In the genomic region with DNA sequence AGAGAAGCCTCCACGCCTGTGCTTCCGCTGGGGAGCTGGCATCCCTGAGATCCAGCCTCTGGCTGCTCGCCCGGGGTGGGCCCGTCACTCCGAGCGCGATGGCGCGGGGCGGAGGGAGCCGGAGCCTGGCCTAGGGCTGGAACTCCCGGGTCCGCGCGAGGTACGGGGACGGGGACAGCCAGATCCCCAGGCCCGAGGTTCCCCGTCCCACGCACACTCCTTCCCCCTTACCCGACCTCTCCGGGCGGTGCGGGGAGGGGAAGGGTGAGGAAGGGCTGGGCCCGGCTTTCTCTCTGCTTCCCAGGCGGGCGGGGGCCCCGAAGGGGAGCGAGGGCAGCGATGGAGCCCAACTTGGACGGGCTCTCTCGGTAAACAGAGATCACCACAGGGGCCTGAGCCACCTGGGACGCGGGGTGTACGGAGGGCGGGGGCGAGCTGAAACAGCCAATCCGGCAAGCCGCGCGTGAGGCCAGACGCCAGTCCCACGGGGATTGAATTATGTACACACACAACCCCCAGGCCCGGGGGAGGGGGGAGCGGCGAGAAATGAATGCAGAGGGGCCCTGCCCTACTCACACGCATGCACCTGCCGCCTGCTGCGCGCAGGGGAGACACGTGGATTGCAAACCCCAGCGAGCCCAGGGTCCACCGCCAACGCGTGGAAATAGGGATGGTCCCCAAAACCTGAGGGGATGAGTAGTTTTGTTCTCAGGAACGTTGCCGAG, we compare ENCODE assay signal across 8 cellular contexts. TPM values are rescaled to one million over a fixed set of nuclear protein-coding genes. Genes with fewer than 3 reads are reported as not detected.
DNase-seq lines count a peak whose midpoint lies in the region; ATAC-seq and TF ChIP-seq lines count a peak whose summit lies in the region.

A gene with protein sequence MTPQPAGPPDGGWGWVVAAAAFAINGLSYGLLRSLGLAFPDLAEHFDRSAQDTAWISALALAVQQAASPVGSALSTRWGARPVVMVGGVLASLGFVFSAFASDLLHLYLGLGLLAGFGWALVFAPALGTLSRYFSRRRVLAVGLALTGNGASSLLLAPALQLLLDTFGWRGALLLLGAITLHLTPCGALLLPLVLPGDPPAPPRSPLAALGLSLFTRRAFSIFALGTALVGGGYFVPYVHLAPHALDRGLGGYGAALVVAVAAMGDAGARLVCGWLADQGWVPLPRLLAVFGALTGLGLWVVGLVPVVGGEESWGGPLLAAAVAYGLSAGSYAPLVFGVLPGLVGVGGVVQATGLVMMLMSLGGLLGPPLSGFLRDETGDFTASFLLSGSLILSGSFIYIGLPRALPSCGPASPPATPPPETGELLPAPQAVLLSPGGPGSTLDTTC (minus strand): TSS at position 549 of the 725 bp plus-strand sequence. CDS start 579 bp downstream, outside the sequence.

- peak; percentile 47 for DNase-seq in ACHN
- no peak for DNase-seq in HFF-Myc (ENCODE audit: extremely low read depth, low read depth)
- peak; percentile 24 for DNase-seq in activated CD4-positive, alpha-beta T cell treated with anti-CD3 and anti-CD28 coated beads, Interleukin-2, amount 10 ng/mL, durations not matched to agents 7 days and 5 days
- peak; percentile 59 for DNase-seq in nephron progenitor cell

- in situ Hi-C loops in ACHN (cut with HindIII; ENCODE audit: low pct_ligation_motif_present, low pct_unique_long_range_greater_than_20kb, low sequenced_read_pairs), result no loop called here

- ATAC-seq in esophagus mucosa, result peak; percentile 7
- no peak for ATAC-seq in HG02870 (IDR thresholded peaks at IDR 0.05; ENCODE audit: unreplicated experiment)
- no peak for ATAC-seq in GM18909 (IDR thresholded peaks at IDR 0.05; ENCODE audit: poor library complexity, unreplicated experiment)
- ATAC-seq in HG02610 (IDR thresholded peaks at IDR 0.05; ENCODE audit: unreplicated experiment), result no peak

- H3K27me3 Mint-ChIP-seq in activated CD4-positive, alpha-beta T cell treated with anti-CD3 and anti-CD28 coated beads, Interleukin-2, amount 10 ng/mL, durations not matched to agents 7 days and 5 days, result peaks cover 11% of the 10 kb centered on the region
- H3K27me3 Mint-ChIP-seq in nephron progenitor cell (ENCODE audit: low read depth, poor library complexity), result peaks cover 30% of the 10 kb centered on the region

- no peak within 1 kb of the TSS for H3K27ac Mint-ChIP-seq in activated CD4-positive, alpha-beta T cell treated with anti-CD3 and anti-CD28 coated beads, Interleukin-2, amount 10 ng/mL, durations not matched to agents 7 days and 5 days
- no peak within 1 kb of the TSS for H3K27ac Mint-ChIP-seq in nephron progenitor cell

- H3K4me1 Mint-ChIP-seq in activated CD4-positive, alpha-beta T cell treated with anti-CD3 and anti-CD28 coated beads, Interleukin-2, amount 10 ng/mL, durations not matched to agents 7 days and 5 days, result peaks cover 40% of the 10 kb centered on the region
- peaks cover 54% of the 10 kb centered on the region for H3K4me1 Mint-ChIP-seq in nephron progenitor cell

- peak within 1 kb of the TSS; percentile 22 for H3K4me3 ChIP-seq in HFF-Myc (replicated peaks; ENCODE audit: low read depth, low read length)

- CTCF ChIA-PET in activated CD4-positive, alpha-beta T cell treated with anti-CD3 and anti-CD28 coated beads, Interleukin-2, amount 10 ng/mL, durations not matched to agents 7 days and 5 days (lab: Charles Lee), result interaction anchor here (1.0 to 3.4 kb wide), 3 partner anchors 21 to 93 kb away, joined by 3 to 18 read pairs (median 15); partner anchors contain the start of gene BCL6B

- peak within 1 kb of the TSS; percentile 52 for H3K4me3 Mint-ChIP-seq in activated CD4-positive, alpha-beta T cell treated with anti-CD3 and anti-CD28 coated beads, Interleukin-2, amount 10 ng/mL, durations not matched to agents 7 days and 5 days
- H3K4me3 Mint-ChIP-seq in nephron progenitor cell, result peak within 1 kb of the TSS; percentile 64

- POLR2A ChIA-PET in activated CD4-positive, alpha-beta T cell treated with anti-CD3 and anti-CD28 coated beads, Interleukin-2, amount 10 ng/mL, durations not matched to agents 7 days and 5 days (lab: Charles Lee), result no interaction called here

- TF ChIP-seq CTCF in HFF-Myc (IDR thresholded peaks at IDR 0.05; ENCODE audit: low read depth, low read length, missing control alignments), result no peak
- TF ChIP-seq CTCF in nephron progenitor cell (IDR thresholded peaks at IDR 0.05), result no peak

- H3K36me3 Mint-ChIP-seq in activated CD4-positive, alpha-beta T cell treated with anti-CD3 and anti-CD28 coated beads, Interleukin-2, amount 10 ng/mL, durations not matched to agents 7 days and 5 days (ENCODE audit: low read depth), result peaks cover 5% of the 10 kb centered on the region
- H3K36me3 Mint-ChIP-seq in nephron progenitor cell (ENCODE audit: low read depth), result no peaks in the 10 kb centered on the region

- no peaks in the 10 kb centered on the region for H3K9me3 Mint-ChIP-seq in activated CD4-positive, alpha-beta T cell treated with anti-CD3 and anti-CD28 coated beads, Interleukin-2, amount 10 ng/mL, durations not matched to agents 7 days and 5 days
- H3K9me3 Mint-ChIP-seq in nephron progenitor cell, result no peaks in the 10 kb centered on the region

RNA-seq across cellular contexts. Expression of the gene that starts here (rescaled TPM):
- not detected for total RNA-seq in activated CD4-positive, alpha-beta T cell treated with anti-CD3 and anti-CD28 coated beads, Interleukin-2, amount 10 ng/mL, durations not matched to agents 7 days and 5 days
- 0.60 TPM for total RNA-seq in esophagus mucosa

Comparison
In these comparisons a context has a peak if more than half of its experiments do, and no peak if none do; other contexts are left out.
1. Peak in DNase-seq in activated CD4-positive, alpha-beta T cell treated with anti-CD3 and anti-CD28 coated beads, Interleukin-2, amount 10 ng/mL, durations not matched to agents 7 days and 5 days; RNA of the gene not detected or under 1 TPM.
2. Peak in ATAC-seq in esophagus mucosa; RNA of the gene not detected or under 1 TPM.